ENCODE assay signal across 8 cellular contexts in the genomic region with DNA sequence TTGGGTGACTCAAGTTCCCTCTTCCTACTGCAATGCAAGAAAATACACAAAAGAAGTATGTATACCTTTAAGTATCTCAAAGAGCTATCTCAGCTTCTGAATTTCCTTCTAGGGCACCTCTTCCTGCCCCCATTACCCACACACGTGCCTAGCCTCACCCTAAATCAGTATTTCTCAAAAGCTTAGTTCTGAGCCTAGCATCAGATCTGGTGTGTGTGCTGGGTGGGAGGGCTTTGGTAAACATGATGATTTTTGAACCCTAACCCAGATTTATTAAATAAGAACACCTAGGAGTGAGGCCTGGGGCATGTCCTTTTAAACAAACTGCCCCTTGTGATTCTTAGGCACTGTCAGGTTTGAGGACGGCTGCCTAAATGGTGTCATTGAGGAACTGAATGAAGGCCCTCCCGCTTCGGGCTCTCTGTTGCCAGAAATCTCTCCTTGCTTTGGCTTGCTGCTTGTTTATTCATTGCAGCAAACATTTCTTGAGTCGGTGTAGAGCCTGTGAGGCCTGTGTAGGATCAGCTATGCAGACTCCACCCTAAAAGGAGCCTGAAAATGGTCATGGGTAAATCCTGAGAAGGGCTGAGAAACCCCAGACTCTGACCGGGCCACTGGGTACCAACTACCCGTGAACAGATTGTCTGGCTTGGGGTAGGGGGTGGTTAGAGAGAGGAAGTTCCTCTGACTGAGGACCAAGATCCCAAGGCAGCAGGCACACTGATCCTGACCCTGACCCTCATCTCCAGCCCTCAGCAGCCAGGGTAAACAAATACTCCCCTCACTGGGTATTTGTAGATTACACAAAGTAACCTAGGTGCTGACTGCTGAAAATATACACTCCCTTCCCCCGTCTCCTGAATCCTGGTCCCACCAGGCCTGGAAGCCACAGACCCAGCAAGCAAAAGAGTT. TPM values are rescaled to one million over a fixed set of nuclear protein-coding genes. Genes with fewer than 3 reads are reported as not detected.
DNase-seq lines count a peak whose midpoint lies in the region; ATAC-seq lines count a peak whose summit lies in the region.

No MANE protein-coding gene starts in this region.

- peaks cover 83% of the 10 kb centered on the region for H3K4me1 Mint-ChIP-seq in activated CD4-positive, alpha-beta T cell treated with anti-CD3 and anti-CD28 coated beads for 36 hours
- H3K4me1 Mint-ChIP-seq in activated T-helper 2 cell treated with anti-CD3 and anti-CD28 coated beads, Interferon-gamma antibody, Interleukin-2, Interleukin-4, amounts not matched to agents 10 μg/mL and 5 μg/mL and 100 μg/mL, durations not matched to agents 14 hours and 24 hours and 36 hours (ENCODE audit: low read depth), result peaks cover 68% of the 10 kb centered on the region

- POLR2A ChIA-PET in activated CD4-positive, alpha-beta T cell treated with anti-CD3 and anti-CD28 coated beads for 36 hours (lab: Charles Lee), result interaction anchor here (0.6 to 1.9 kb wide), 5 partner anchors 10 to 310 kb away, joined by 3 to 12 read pairs (median 3); no protein-coding TSS in a partner anchor

- no peaks in the 10 kb centered on the region for H3K9me3 Mint-ChIP-seq in activated CD4-positive, alpha-beta T cell treated with anti-CD3 and anti-CD28 coated beads for 36 hours (ENCODE audit: low read depth)
- no peaks in the 10 kb centered on the region for H3K9me3 Mint-ChIP-seq in activated T-helper 2 cell treated with anti-CD3 and anti-CD28 coated beads, Interferon-gamma antibody, Interleukin-2, Interleukin-4, amounts not matched to agents 10 μg/mL and 5 μg/mL and 100 μg/mL, durations not matched to agents 14 hours and 24 hours and 36 hours

- peak overlapping the region; percentile 63 for H3K27ac ChIP-seq in substantia nigra (ENCODE audit: low read depth, low read length, poor library complexity, severe bottlenecking)

- intact Hi-C loops in activated CD4-positive, alpha-beta T cell treated with anti-CD3 and anti-CD28 coated beads for 36 hours (cut with DNase I, micrococcal nuclease), result loop anchor here (1.0 to 5.0 kb wide), 11 partner anchors 15 to 199 kb away; a partner anchor contains a TSS
- intact Hi-C loops in activated T-helper 2 cell treated with anti-CD3 and anti-CD28 coated beads, Interferon-gamma antibody, Interleukin-2, Interleukin-4, amounts not matched to agents 10 μg/mL and 5 μg/mL and 100 μg/mL, durations not matched to agents 14 hours and 24 hours and 36 hours (cut with micrococcal nuclease), result loop anchor here (1.0 kb wide), 2 partner anchors 31 to 55 kb away; no protein-coding TSS in a partner anchor

- H3K36me3 Mint-ChIP-seq in activated CD4-positive, alpha-beta T cell treated with anti-CD3 and anti-CD28 coated beads for 36 hours (ENCODE audit: low read depth), result peaks cover 8% of the 10 kb centered on the region
- H3K36me3 Mint-ChIP-seq in activated T-helper 2 cell treated with anti-CD3 and anti-CD28 coated beads, Interferon-gamma antibody, Interleukin-2, Interleukin-4, amounts not matched to agents 10 μg/mL and 5 μg/mL and 100 μg/mL, durations not matched to agents 14 hours and 24 hours and 36 hours (ENCODE audit: low read depth), result no peaks in the 10 kb centered on the region

- no peaks in the 10 kb centered on the region for H3K27me3 Mint-ChIP-seq in activated CD4-positive, alpha-beta T cell treated with anti-CD3 and anti-CD28 coated beads for 36 hours
- peaks cover 5% of the 10 kb centered on the region for H3K27me3 Mint-ChIP-seq in activated T-helper 2 cell treated with anti-CD3 and anti-CD28 coated beads, Interferon-gamma antibody, Interleukin-2, Interleukin-4, amounts not matched to agents 10 μg/mL and 5 μg/mL and 100 μg/mL, durations not matched to agents 14 hours and 24 hours and 36 hours (ENCODE audit: low read depth)

- H3K4me3 Mint-ChIP-seq in activated CD4-positive, alpha-beta T cell treated with anti-CD3 and anti-CD28 coated beads for 36 hours, result peak overlapping the region; percentile 83
- peak overlapping the region; percentile 73 for H3K4me3 Mint-ChIP-seq in activated T-helper 2 cell treated with anti-CD3 and anti-CD28 coated beads, Interferon-gamma antibody, Interleukin-2, Interleukin-4, amounts not matched to agents 10 μg/mL and 5 μg/mL and 100 μg/mL, durations not matched to agents 14 hours and 24 hours and 36 hours (ENCODE audit: low read depth)

- DNase-seq in activated CD4-positive, alpha-beta T cell treated with anti-CD3 and anti-CD28 coated beads for 36 hours, result no peak
- DNase-seq in activated CD4-positive, alpha-beta T cell treated with anti-CD3 and anti-CD28 coated beads for 1 hour, result no peak
- DNase-seq in activated T-helper 2 cell treated with anti-CD3 and anti-CD28 coated beads, Interferon-gamma antibody, Interleukin-2, Interleukin-4, amounts not matched to agents 10 μg/mL and 5 μg/mL and 100 μg/mL, durations not matched to agents 14 hours and 24 hours and 36 hours (ENCODE audit: low spot score), result no peak
- DNase-seq in left lobe of liver (ENCODE audit: low spot score), result peak; percentile 85
- DNase-seq in substantia nigra (lab: John Stamatoyannopoulos, UW), result peak in 6 of 49 donors; percentile 20 to 37 (median 33)
- DNase-seq in NCI-H1930 (lab: John Stamatoyannopoulos, UW), result no peak
- DNase-seq in mucosa of gallbladder (ENCODE audit: low spot score), result no peak

- ATAC-seq in activated CD4-positive, alpha-beta T cell treated with anti-CD3 and anti-CD28 coated beads for 36 hours, result peak; percentile 8
- ATAC-seq in left lobe of liver (peak; percentile 47), GM21360 (IDR thresholded peaks at IDR 0.05; ENCODE audit: unreplicated experiment) (no peak)

- CTCF ChIA-PET in activated CD4-positive, alpha-beta T cell treated with anti-CD3 and anti-CD28 coated beads for 36 hours (lab: Charles Lee), result interaction anchor here (0.9 to 3.6 kb wide), 9 partner anchors 8 to 59 kb away, joined by 3 to 20 read pairs (median 4); no protein-coding TSS in a partner anchor

- H3K27ac Mint-ChIP-seq in activated CD4-positive, alpha-beta T cell treated with anti-CD3 and anti-CD28 coated beads for 36 hours, result peak overlapping the region; percentile 95
- H3K27ac Mint-ChIP-seq in activated T-helper 2 cell treated with anti-CD3 and anti-CD28 coated beads, Interferon-gamma antibody, Interleukin-2, Interleukin-4, amounts not matched to agents 10 μg/mL and 5 μg/mL and 100 μg/mL, durations not matched to agents 14 hours and 24 hours and 36 hours, result peak overlapping the region; percentile 64

RNA-seq across cellular contexts. Expression of a gene that starts 3.0 kb away (rescaled TPM):
- total RNA-seq in activated CD4-positive, alpha-beta T cell treated with anti-CD3 and anti-CD28 coated beads for 36 hours, result 10 to 100 TPM; 13.1 to 14.0 TPM
- 1.6 and 2.2 TPM in 2 replicates for total RNA-seq in activated T-helper 2 cell treated with anti-CD3 and anti-CD28 coated beads, Interferon-gamma antibody, Interleukin-2, Interleukin-4, amounts not matched to agents 10 μg/mL and 5 μg/mL and 100 μg/mL, durations not matched to agents 14 hours and 24 hours and 36 hours
- total RNA-seq in left lobe of liver, result 171 TPM
- total RNA-seq in mucosa of gallbladder, result 31.2 TPM
